ENCODE assay signal across 15 cellular contexts in genomic region chr2:140473851-140474250, GRCh38.
"Had no signal": no experiment of that assay in that cellular context is flagged by ENCODE, and none has a peak within 500 bp of the region (broad histone marks: within the 10 kb centered on the region; RNA-seq: fewer than 3 reads in every experiment).

No MANE protein-coding gene starts in this region.

- H3K4me2 ChIP-seq: hepatocyte had no signal

- H3K27me3 Mint-ChIP-seq: naive thymus-derived CD8-positive, alpha-beta T cell had no signal

- H3K4me1 ChIP-seq: esophagus squamous epithelium, right atrium auricular region, stomach had no signal

- H3K36me3 Mint-ChIP-seq: naive thymus-derived CD8-positive, alpha-beta T cell had no signal

- ATAC-seq: mucosa of descending colon; naive thymus-derived CD8-positive, alpha-beta T cell had no signal

- DNase-seq: effector memory CD4-positive, alpha-beta T cell; esophagus squamous epithelium; foreskin fibroblast; head of caudate nucleus; mucosa of descending colon; naive thymus-derived CD8-positive, alpha-beta T cell; posterior cingulate gyrus; small intestine; stimulated activated CD4-positive, alpha-beta T cell treated with anti-CD3 and anti-CD28 coated beads, Interleukin-12 subunit alpha, Interleukin-12 subunit beta, amount 100 ng/mL, for 4 hours; stimulated activated naive CD4-positive, alpha-beta T cell; stomach; substantia nigra had no signal

- H3K27me3 ChIP-seq: esophagus squamous epithelium, hepatocyte, right atrium auricular region, stomach had no signal

- H3K79me2 ChIP-seq: hepatocyte had no signal

- H3K9me3 ChIP-seq: esophagus squamous epithelium, mucosa of descending colon, right atrium auricular region, stomach, thoracic aorta had no signal

- H3K27ac ChIP-seq: esophagus squamous epithelium, hepatocyte, right atrium auricular region, stomach, thoracic aorta had no signal

- H3K4me3 ChIP-seq: esophagus squamous epithelium, hepatocyte, mucosa of descending colon, right atrium auricular region, stomach, thoracic aorta had no signal

- H3K4me1 Mint-ChIP-seq: naive thymus-derived CD8-positive, alpha-beta T cell had no signal

- H3K27ac Mint-ChIP-seq: naive thymus-derived CD8-positive, alpha-beta T cell had no signal

- H3K4me3 Mint-ChIP-seq: naive thymus-derived CD8-positive, alpha-beta T cell had no signal

- H2AFZ ChIP-seq: hepatocyte had no signal

- H3K36me3 ChIP-seq: esophagus squamous epithelium, right atrium auricular region, stomach, thoracic aorta had no signal
